8 cellular contexts compared by ENCODE assay signal in the genomic region with DNA sequence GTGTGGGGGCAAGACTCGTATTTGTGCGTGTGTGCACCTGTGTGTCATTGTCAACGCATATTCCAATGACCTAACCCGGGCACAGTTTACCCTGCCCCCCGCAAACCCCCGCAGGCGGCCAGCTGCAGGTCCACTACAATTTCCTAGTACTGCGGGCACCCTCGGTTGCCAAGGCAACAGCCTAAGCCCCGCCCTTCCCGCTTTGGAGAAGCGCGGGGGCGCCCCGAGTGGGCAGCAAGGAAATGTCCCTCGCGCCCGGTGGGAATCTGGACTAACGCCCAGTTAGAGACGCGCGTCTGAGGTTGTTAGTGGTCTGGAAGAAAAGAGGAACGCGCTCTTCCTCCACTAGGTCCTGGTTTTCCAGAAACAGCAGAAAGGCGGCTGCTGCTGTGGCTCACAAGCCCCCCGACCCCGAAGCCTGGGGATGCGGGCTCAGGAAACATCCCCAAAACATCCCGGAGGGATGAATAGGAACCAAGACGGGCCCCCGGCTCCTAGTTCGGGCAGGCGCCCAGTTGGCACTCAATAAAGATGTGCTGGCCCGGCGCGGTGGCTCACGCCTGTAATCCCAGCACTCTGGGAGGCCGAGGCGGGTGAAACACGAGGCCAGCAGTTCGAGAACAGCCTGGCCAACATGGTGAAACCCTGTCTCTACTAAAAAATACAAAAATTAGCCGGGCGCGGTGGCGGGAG. TPM values are rescaled to one million over a fixed set of nuclear protein-coding genes. Genes with fewer than 3 reads are reported as not detected.
A peak's percentile ranks its signal among the peaks of the same experiment; 100 is the strongest.
DNase-seq lines count a peak whose midpoint lies in the region; ATAC-seq and TF ChIP-seq lines count a peak whose summit lies in the region.

No MANE protein-coding gene starts in this region.

- H3K27me3 ChIP-seq in HUES6 (ENCODE audit: control insufficient read depth, insufficient read depth, low read length), result peaks cover 34% of the 10 kb centered on the region
- H3K27me3 ChIP-seq in aorta (ENCODE audit: control insufficient read depth in 1 of 2, insufficient read depth in 2 of 2, low read length in 1 of 2), result no peaks in the 10 kb centered on the region

- CTCF ChIA-PET in activated CD4-positive, alpha-beta memory T cell treated with anti-CD3 and anti-CD28 coated beads for 36 hours (lab: Charles Lee), result interaction anchor here (3.2 kb wide), 1 partner anchor 11 kb away, joined by 18 read pairs; no protein-coding TSS in a partner anchor

- WGBS in aorta, 2 donors, result 25 to 29% methylated on average over 45 of the region's 45 CpGs

- POLR2A ChIA-PET in activated CD4-positive, alpha-beta memory T cell treated with anti-CD3 and anti-CD28 coated beads for 36 hours (lab: Charles Lee), result interaction anchor here (1.5 kb wide), 1 partner anchor 20 kb away, joined by 6 read pairs; the partner anchor contains the start of gene RPL29

- H3K36me3 ChIP-seq in HUES6 (ENCODE audit: control insufficient read depth, insufficient read depth, low read length), result no peaks in the 10 kb centered on the region
- no peaks in the 10 kb centered on the region for H3K36me3 ChIP-seq in aorta (ENCODE audit: control insufficient read depth in 1 of 2, insufficient read depth in 2 of 2, low read length in 1 of 2)

- peaks cover under 1 to 6% of the 10 kb centered on the region in 2 donors for H3K36me3 Mint-ChIP-seq in CD14-positive monocyte
- peaks cover 2% of the 10 kb centered on the region for H3K36me3 Mint-ChIP-seq in activated CD4-positive, alpha-beta memory T cell treated with anti-CD3 and anti-CD28 coated beads for 36 hours
- H3K36me3 Mint-ChIP-seq in natural killer cell, result no peaks in the 10 kb centered on the region

- peaks cover 25% of the 10 kb centered on the region for H3K4me1 ChIP-seq in HUES6 (ENCODE audit: control insufficient read depth, insufficient read depth, low read length)
- no peaks in the 10 kb centered on the region for H3K4me1 ChIP-seq in aorta (ENCODE audit: control insufficient read depth in 1 of 2, insufficient read depth in 2 of 2, low read length in 2 of 2)

- no peak overlapping the region for H3K9ac ChIP-seq in HUES6 (ENCODE audit: low read length)

- peak overlapping the region in 1 of 7 donors; percentile 38 for H3K27ac Mint-ChIP-seq in CD14-positive monocyte
- peak overlapping the region; percentile 30 for H3K27ac Mint-ChIP-seq in activated CD4-positive, alpha-beta memory T cell treated with anti-CD3 and anti-CD28 coated beads for 36 hours
- peak overlapping the region; percentile 63 to 90 for H3K27ac Mint-ChIP-seq in natural killer cell

- H3K9me3 Mint-ChIP-seq in CD14-positive monocyte, result peaks cover 0 to 2% (median 0%) of the 10 kb centered on the region in 7 donors
- H3K9me3 Mint-ChIP-seq in activated CD4-positive, alpha-beta memory T cell treated with anti-CD3 and anti-CD28 coated beads for 36 hours, result no peaks in the 10 kb centered on the region
- no peaks in the 10 kb centered on the region for H3K9me3 Mint-ChIP-seq in natural killer cell

- DNase-seq in CD14-positive monocyte (ENCODE audit: low spot score) (no peak), fibroblast of the aortic adventitia (ENCODE audit: low read depth) (peak; percentile 49), natural killer cell (no peak), aorta (peak; percentile 90 to 93)
- peak; percentile 53 for DNase-seq in activated CD4-positive, alpha-beta memory T cell treated with anti-CD3 and anti-CD28 coated beads for 36 hours

- H3K4me3 Mint-ChIP-seq in CD14-positive monocyte (peak overlapping the region; percentile 94 to 95), natural killer cell (peak overlapping the region; percentile 81)
- peak overlapping the region; percentile 72 for H3K4me3 Mint-ChIP-seq in activated CD4-positive, alpha-beta memory T cell treated with anti-CD3 and anti-CD28 coated beads for 36 hours

- intact Hi-C loops in CD14-positive monocyte (cut with micrococcal nuclease), result loop anchor here (2.0 kb wide), 1 partner anchor 33 kb away; the partner anchor contains the start of gene PARP3 (in 2 of the 2)
- intact Hi-C loops in activated CD4-positive, alpha-beta memory T cell treated with anti-CD3 and anti-CD28 coated beads for 36 hours (cut with micrococcal nuclease), result loop anchor here (1.0 to 10.0 kb wide), 4 partner anchors 7 to 471 kb away; partner anchors contain the start of genes ACY1, DCAF1, RPL29 and TEX264
- intact Hi-C loops in natural killer cell (cut with micrococcal nuclease), result loop anchor here (2.0 kb wide), 1 partner anchor 19 kb away; the partner anchor contains the start of gene RPL29
- intact Hi-C loops in aorta (cut with DNase I), result no loop called here

- H3K27me3 Mint-ChIP-seq in CD14-positive monocyte (ENCODE audit: low read depth in 3 of 3), result peaks cover 0 to 4% (median 3%) of the 10 kb centered on the region in 3 donors
- H3K27me3 Mint-ChIP-seq in activated CD4-positive, alpha-beta memory T cell treated with anti-CD3 and anti-CD28 coated beads for 36 hours, result no peaks in the 10 kb centered on the region
- H3K27me3 Mint-ChIP-seq in natural killer cell (ENCODE audit: low read depth in 2 of 2), result no peaks in the 10 kb centered on the region

- H3K9me3 ChIP-seq in HUES6 (ENCODE audit: control insufficient read depth, insufficient read depth, low read depth, low read length) (no peaks in the 10 kb centered on the region), aorta (ENCODE audit: control insufficient read depth, low read length) (no peaks in the 10 kb centered on the region)

- ATAC-seq in natural killer cell (no peak), aorta (ENCODE audit: low FRiP score) (peak; percentile 25), HG02759 (IDR thresholded peaks at IDR 0.05; ENCODE audit: unreplicated experiment) (no peak), GM18858 (IDR thresholded peaks at IDR 0.05; ENCODE audit: unreplicated experiment) (no peak)

- TF ChIP-seq CTCF in CD14-positive monocyte (IDR thresholded peaks at IDR 0.05) (no peak), fibroblast of the aortic adventitia (IDR thresholded peaks at IDR 0.05; ENCODE audit: insufficient read depth, low read length) (no peak), natural killer cell (IDR thresholded peaks at IDR 0.05) (no peak)

- H3K4me1 Mint-ChIP-seq in CD14-positive monocyte (peaks cover 34% of the 10 kb centered on the region), natural killer cell (peaks cover 27 to 40% of the 10 kb centered on the region in 2 donors)
- H3K4me1 Mint-ChIP-seq in activated CD4-positive, alpha-beta memory T cell treated with anti-CD3 and anti-CD28 coated beads for 36 hours (ENCODE audit: low read depth), result peaks cover 33% of the 10 kb centered on the region

- H3K27ac ChIP-seq in HUES6 (ENCODE audit: low read depth, low read length) (no peak overlapping the region), aorta (ENCODE audit: low read depth in 1 of 2, low read length in 2 of 2) (peak overlapping the region in 1 of 2 donors; percentile 25)

- H3K4me3 ChIP-seq in HUES6 (ENCODE audit: low read depth, low read length), result peak overlapping the region; percentile 65
- peak overlapping the region; percentile 70 for H3K4me3 ChIP-seq in fibroblast of the aortic adventitia (ENCODE audit: low read depth, low read length)
- no peak overlapping the region for H3K4me3 ChIP-seq in aorta (ENCODE audit: low read length in 2 of 2)

RNA-seq across cellular contexts. Expression of gene ABHD14A, which starts 1.1 kb away (rescaled TPM):
- polyA plus RNA-seq in CD14-positive monocyte, result 10 to 100 TPM; 11.7 to 13.2 TPM
- total RNA-seq in activated CD4-positive, alpha-beta memory T cell treated with anti-CD3 and anti-CD28 coated beads for 36 hours, result 1 to 10 TPM; 7.9 to 8.6 TPM
- total RNA-seq in fibroblast of the aortic adventitia (ENCODE audit: low replicate concordance), result 7.4 and 13.8 TPM in 2 replicates
- 10 to 100 TPM; 12.0 to 14.7 (median 13.4) TPM for total RNA-seq in natural killer cell
- total RNA-seq in aorta, result 10 to 100 TPM in 1 of 2 donors, 1 to 10 TPM in 1; 4.7 to 16.0 TPM
- polyA plus RNA-seq in aorta, result 10 to 100 TPM in 1 of 2 donors, 1 to 10 TPM in 1; 9.5 to 23.0 TPM

RNA-seq across cellular contexts. Expression of gene ABHD14B, which starts 2.2 kb away (rescaled TPM):
- 10 to 100 TPM; 20.3 to 23.4 TPM for polyA plus RNA-seq in CD14-positive monocyte
- 10 to 100 TPM; 71.0 to 71.4 TPM for total RNA-seq in activated CD4-positive, alpha-beta memory T cell treated with anti-CD3 and anti-CD28 coated beads for 36 hours
- 11.0 and 36.3 TPM in 2 replicates for total RNA-seq in fibroblast of the aortic adventitia (ENCODE audit: low replicate concordance)
- 10 to 100 TPM; 32.8 to 42.2 (median 34.2) TPM for total RNA-seq in natural killer cell
- 10 to 100 TPM; 18.2 to 40.0 TPM for total RNA-seq in aorta
- 10 to 100 TPM; 44.2 to 45.3 TPM for polyA plus RNA-seq in aorta

RNA-seq across cellular contexts. Expression of gene ACY1, which starts 7.3 kb away (rescaled TPM):
- polyA plus RNA-seq in CD14-positive monocyte (10 to 100 TPM; 14.5 to 18.0 TPM), aorta (100 to 1,000 TPM in 1 of 2 donors, 10 to 100 TPM in 1; 12.2 to 102 TPM)
- total RNA-seq in activated CD4-positive, alpha-beta memory T cell treated with anti-CD3 and anti-CD28 coated beads for 36 hours, result 10 to 100 TPM; 53.1 to 59.2 TPM
- total RNA-seq in fibroblast of the aortic adventitia (ENCODE audit: low replicate concordance) (26.7 and 28.7 TPM in 2 replicates), natural killer cell (10 to 100 TPM in 2 of 3 donors, 1 to 10 TPM in 1; 8.4 to 19.5 (median 13.8) TPM), aorta (10 to 100 TPM in 1 of 2 donors, 1 to 10 TPM in 1; 7.2 to 16.5 TPM)

RNA-seq across cellular contexts. Expression of gene PCBP4, which starts 8.7 kb away (rescaled TPM):
- polyA plus RNA-seq in CD14-positive monocyte (under 1 TPM; 0.09 to 0.22 TPM), aorta (100 to 1,000 TPM in 1 of 2 donors, 10 to 100 TPM in 1; 29.4 to 124 TPM)
- total RNA-seq in activated CD4-positive, alpha-beta memory T cell treated with anti-CD3 and anti-CD28 coated beads for 36 hours, result 10 to 100 TPM; 17.3 to 19.3 TPM
- total RNA-seq in fibroblast of the aortic adventitia (ENCODE audit: low replicate concordance) (19.0 and 33.3 TPM in 2 replicates), natural killer cell (10 to 100 TPM; 15.0 to 24.7 (median 18.4) TPM), aorta (10 to 100 TPM; 58.1 to 63.7 TPM)

RNA-seq across cellular contexts. Expression of gene RPL29, which starts 19.7 kb away (rescaled TPM):
- polyA plus RNA-seq in CD14-positive monocyte, result 100 to 1,000 TPM; 753 to 856 TPM
- total RNA-seq in activated CD4-positive, alpha-beta memory T cell treated with anti-CD3 and anti-CD28 coated beads for 36 hours, result 1,000 to 10,000 TPM; 1,502 to 1,507 TPM
- total RNA-seq in fibroblast of the aortic adventitia (ENCODE audit: low replicate concordance), result 155 and 1,532 TPM in 2 replicates
- total RNA-seq in natural killer cell, result 100 to 1,000 TPM; 486 to 819 (median 797) TPM
- 100 to 1,000 TPM; 617 to 792 TPM for total RNA-seq in aorta
- polyA plus RNA-seq in aorta, result 1,000 to 10,000 TPM; 1,520 to 2,218 TPM

Comparison
In these comparisons a context has a peak if more than half of its experiments do, and no peak if none do; other contexts are left out.
1. DNase-seq: peak in activated CD4-positive, alpha-beta memory T cell treated with anti-CD3 and anti-CD28 coated beads for 36 hours (single experiment), fibroblast of the aortic adventitia (single experiment) and aorta (2 of 2); none in CD14-positive monocyte (single experiment) and natural killer cell (single experiment).
2. H3K4me3 ChIP-seq: peak in HUES6 (single experiment) and fibroblast of the aortic adventitia (single experiment); none in aorta (0 of 2).
3. intact Hi-C loops: an anchor here in CD14-positive monocyte (2.0 kb wide), activated CD4-positive, alpha-beta memory T cell treated with anti-CD3 and anti-CD28 coated beads for 36 hours (1.0 to 10.0 kb wide) and natural killer cell (2.0 kb wide); none called in aorta.
4. Peak in every context shown above with its lines, with median percentiles within 50 percentile points of each other: H3K4me3 Mint-ChIP-seq.